ENCODE assay signal across 28 cellular contexts in genomic region chr19:7502552-7502951, GRCh38. TPM values are rescaled to one million over a fixed set of nuclear protein-coding genes. Genes with fewer than 3 reads are reported as not detected.
"Had no signal": no experiment of that assay in that cellular context is flagged by ENCODE, and none has a peak within 500 bp of the region (broad histone marks: within the 10 kb centered on the region; RNA-seq: fewer than 3 reads in every experiment).

No MANE protein-coding gene starts in this region.

- H3K9me3 Mint-ChIP-seq: activated CD4-positive, alpha-beta T cell treated with anti-CD3 and anti-CD28 coated beads, Interleukin-2, amount 10 ng/mL, durations not matched to agents 24 days and 14 days; activated CD8-positive, alpha-beta T cell treated with anti-CD3 and anti-CD28 coated beads for 36 hours; activated naive CD4-positive, alpha-beta T cell treated with anti-CD3 and anti-CD28 coated beads, Interleukin-2, amount 50 U/mL, for 24 hours; activated naive CD8-positive, alpha-beta T cell treated with anti-CD3 and anti-CD28 coated beads, Interleukin-2, amount 10 ng/mL, durations not matched to agents 7 days and 5 days; activated T-cell treated with anti-CD3 and anti-CD28 coated beads, Interleukin-2, amount 50 U/mL, for 24 hours; activated T-helper 2 cell treated with anti-CD3 and anti-CD28 coated beads, Interferon-gamma antibody, Interleukin-2, Interleukin-4, amounts not matched to agents 10 μg/mL and 5 μg/mL and 100 μg/mL, durations not matched to agents 14 hours and 24 hours and 36 hours; T-helper 1 cell treated with Interleukin-12 subunit alpha and Interleukin-12 subunit beta and Interleukin-4 antibody, amounts not matched to agents 30 μg/mL and 1 μg/mL, for 36 hours; T-helper 2 cell treated with Interferon-gamma antibody and Interleukin-4, amounts not matched to agents 5 μg/mL and 100 μg/mL, for 36 hours had no signal

- ATAC-seq: activated CD8-positive, alpha-beta T cell treated with anti-CD3 and anti-CD28 coated beads for 36 hours; Panc1 had no signal

- H3K27me3 ChIP-seq: ascending aorta had no signal

- DNase-seq: activated CD4-positive, alpha-beta T cell treated with anti-CD3 and anti-CD28 coated beads, Interleukin-2, amount 10 ng/mL, durations not matched to agents 24 days and 14 days; activated CD4-positive, alpha-beta T cell treated with anti-CD3 and anti-CD28 coated beads, Interleukin-2, amount 50 U/mL, for 4 hours; activated CD8-positive, alpha-beta T cell treated with anti-CD3 and anti-CD28 coated beads for 36 hours; activated gamma-delta T cell; activated naive CD4-positive, alpha-beta T cell treated with Interleukin-2 at 50 U/mL for 16 hours; activated naive CD8-positive, alpha-beta T cell treated with anti-CD3 and anti-CD28 coated beads, Interleukin-2, amount 10 ng/mL, durations not matched to agents 7 days and 5 days; activated T-cell treated with anti-CD3 and anti-CD28 coated beads, Interleukin-2, amount 50 U/mL, for 24 hours; amygdala; cerebellar nuclear complex; Kasumi-1; KG1; MG63; NCI-H1048; NCI-H1436 treated with DMSO at 0.1 percent for 48 hours; NCI-H1694 treated with DMSO at 0.1 percent for 48 hours; NCI-H2029; NCI-H345; NCI-H524 treated with DMSO at 0.1 percent for 48 hours; SHP77; SK-N-SH had no signal

- FAIRE-seq: TTC549 had no signal

- H3K36me3 ChIP-seq: ascending aorta, MG63, SJSA1 had no signal

- H3K9ac ChIP-seq: SK-N-SH had no signal

- H3K4me2 ChIP-seq: SK-N-SH had no signal

- H3K4me3 ChIP-seq: ascending aorta, MG63, SJSA1 had no signal

- H3K27ac Mint-ChIP-seq: activated CD4-positive, alpha-beta T cell treated with anti-CD3 and anti-CD28 coated beads, Interleukin-2, amount 10 ng/mL, durations not matched to agents 24 days and 14 days; activated CD8-positive, alpha-beta T cell treated with anti-CD3 and anti-CD28 coated beads for 36 hours; activated naive CD4-positive, alpha-beta T cell treated with anti-CD3 and anti-CD28 coated beads, Interleukin-2, amount 50 U/mL, for 24 hours; activated naive CD8-positive, alpha-beta T cell treated with anti-CD3 and anti-CD28 coated beads, Interleukin-2, amount 10 ng/mL, durations not matched to agents 7 days and 5 days; activated T-cell treated with anti-CD3 and anti-CD28 coated beads, Interleukin-2, amount 50 U/mL, for 24 hours; activated T-helper 2 cell treated with anti-CD3 and anti-CD28 coated beads, Interferon-gamma antibody, Interleukin-2, Interleukin-4, amounts not matched to agents 10 μg/mL and 5 μg/mL and 100 μg/mL, durations not matched to agents 14 hours and 24 hours and 36 hours; T-helper 1 cell treated with Interleukin-12 subunit alpha and Interleukin-12 subunit beta and Interleukin-4 antibody, amounts not matched to agents 30 μg/mL and 1 μg/mL, for 36 hours; T-helper 2 cell treated with Interferon-gamma antibody and Interleukin-4, amounts not matched to agents 5 μg/mL and 100 μg/mL, for 36 hours had no signal

- H3K36me3 Mint-ChIP-seq: activated naive CD8-positive, alpha-beta T cell treated with anti-CD3 and anti-CD28 coated beads, Interleukin-2, amount 10 ng/mL, durations not matched to agents 7 days and 5 days had no signal

- H3K9me3 ChIP-seq: ascending aorta, MG63, SK-N-SH had no signal

- H3K4me3 Mint-ChIP-seq: activated CD4-positive, alpha-beta T cell treated with anti-CD3 and anti-CD28 coated beads, Interleukin-2, amount 10 ng/mL, durations not matched to agents 24 days and 14 days; activated CD8-positive, alpha-beta T cell treated with anti-CD3 and anti-CD28 coated beads for 36 hours; activated naive CD4-positive, alpha-beta T cell treated with anti-CD3 and anti-CD28 coated beads, Interleukin-2, amount 50 U/mL, for 24 hours; activated naive CD8-positive, alpha-beta T cell treated with anti-CD3 and anti-CD28 coated beads, Interleukin-2, amount 10 ng/mL, durations not matched to agents 7 days and 5 days; activated T-cell treated with anti-CD3 and anti-CD28 coated beads, Interleukin-2, amount 50 U/mL, for 24 hours; T-helper 1 cell treated with Interleukin-12 subunit alpha and Interleukin-12 subunit beta and Interleukin-4 antibody, amounts not matched to agents 30 μg/mL and 1 μg/mL, for 36 hours; T-helper 2 cell treated with Interferon-gamma antibody and Interleukin-4, amounts not matched to agents 5 μg/mL and 100 μg/mL, for 36 hours had no signal

- H3K27ac ChIP-seq: ascending aorta, SJSA1 had no signal

RNA-seq across cellular contexts. Expression of gene PEX11G, which starts 13.7 kb away (rescaled TPM):
- total RNA-seq: ascending aorta had no signal
